In genomic region chr17:2215616-2216364, GRCh38 we compare ENCODE assay signal across 8 cellular contexts.
DNase-seq lines count a peak whose midpoint lies in the region; ATAC-seq and TF ChIP-seq lines count a peak whose summit lies in the region.

No MANE protein-coding gene starts in this region.

- intact Hi-C loops in heart right ventricle (cut with DNase I): loop anchor here in 4 of 10 donors (2.0 to 5.0 kb wide), 3 partner anchors 38 to 43 kb away; no protein-coding TSS in a partner anchor

- no peaks in the 10 kb centered on the region for H3K9me3 Mint-ChIP-seq in activated naive CD4-positive, alpha-beta T cell treated with anti-CD3 and anti-CD28 coated beads, Interleukin-2, amount 50 U/mL, for 72 hours

- TF ChIP-seq CTCF in GM12875 (IDR thresholded peaks at IDR 0.05; ENCODE audit: borderline replicate concordance, insufficient read depth, low read depth, low read length): no peak
- peak in 2 of 9 donors; percentile 6 to 18 for TF ChIP-seq CTCF in heart right ventricle (IDR thresholded peaks at IDR 0.05)

- peak overlapping the region; percentile 47 for H3K4me3 ChIP-seq in GM12875 (ENCODE audit: low read depth, low read length)
- no peak overlapping the region for H3K4me3 ChIP-seq in SJSA1
- H3K4me3 ChIP-seq in heart right ventricle: peak overlapping the region in 9 of 10 donors; percentile 10 to 48 (median 38)
- peak overlapping the region in 2 of 7 experiments; percentile 7 to 21 for H3K4me3 ChIP-seq in skin epidermis

- peak overlapping the region; percentile 87 to 99 for H3K27ac Mint-ChIP-seq in activated naive CD4-positive, alpha-beta T cell treated with anti-CD3 and anti-CD28 coated beads, Interleukin-2, amount 50 U/mL, for 72 hours

- H3K27me3 ChIP-seq in SJSA1 (replicated peaks): no peaks in the 10 kb centered on the region
- H3K27me3 ChIP-seq in heart right ventricle: no peaks in the 10 kb centered on the region

- 2 to 5% methylated on average over 18 of the region's 18 CpGs for WGBS in heart right ventricle, 2 donors

- H3K36me3 Mint-ChIP-seq in activated naive CD4-positive, alpha-beta T cell treated with anti-CD3 and anti-CD28 coated beads, Interleukin-2, amount 50 U/mL, for 72 hours: peaks cover 4 to 21% of the 10 kb centered on the region in 2 donors

- peaks cover 49% of the 10 kb centered on the region for H3K4me1 ChIP-seq in SJSA1 (replicated peaks)
- peaks cover 18 to 70% (median 52%) of the 10 kb centered on the region in 9 donors for H3K4me1 ChIP-seq in heart right ventricle

- H3K9me3 ChIP-seq in SJSA1 (replicated peaks): no peaks in the 10 kb centered on the region
- H3K9me3 ChIP-seq in heart right ventricle: no peaks in the 10 kb centered on the region

- DNase-seq in SJSA1 (ENCODE audit: low read depth in 1 of 2, low spot score in 2 of 2): peak in 1 of 2 experiments; percentile 42
- DNase-seq in activated naive CD4-positive, alpha-beta T cell treated with anti-CD3 and anti-CD28 coated beads, Interleukin-2, amount 50 U/mL, for 72 hours (ENCODE audit: low spot score in 2 of 2): peak; percentile 60 to 68
- peak; percentile 72 to 81 for DNase-seq in heart right ventricle
- no peak for DNase-seq in cerebellum (ENCODE audit: low spot score)
- no peak for DNase-seq in NCI-H187 (lab: John Stamatoyannopoulos, UW)

- H3K36me3 ChIP-seq in SJSA1 (peaks cover 4% of the 10 kb centered on the region; the same call in 1 of the 2 replicates), heart right ventricle (peaks cover 0 to 17% (median 0%) of the 10 kb centered on the region in 9 donors)

- ATAC-seq in HG02623 (IDR thresholded peaks at IDR 0.05; ENCODE audit: unreplicated experiment): peak; percentile 74
- ATAC-seq in activated naive CD4-positive, alpha-beta T cell treated with anti-CD3 and anti-CD28 coated beads, Interleukin-2, amount 50 U/mL, for 72 hours: peak; percentile 94 to 96
- ATAC-seq in heart right ventricle: peak; percentile 73 to 84 (median 81)

- H3K27ac ChIP-seq in SJSA1 (peak overlapping the region; percentile 80), heart right ventricle (peak overlapping the region; percentile 82 to 97 (median 90)), skin epidermis (peak overlapping the region in 20 of 21 experiments; percentile 21 to 91 (median 79))

Comparison
In these comparisons a context has a peak if more than half of its experiments do, and no peak if none do; other contexts are left out.
1. DNase-seq: peak in activated naive CD4-positive, alpha-beta T cell treated with anti-CD3 and anti-CD28 coated beads, Interleukin-2, amount 50 U/mL, for 72 hours (2 of 2) and heart right ventricle (2 of 2); none in cerebellum (single experiment) and NCI-H187 (0 of 2).
2. Peak in every context shown above with its lines, with median percentiles within 50 percentile points of each other: ATAC-seq and H3K27ac ChIP-seq.